ENCODE assay signal across 1 cellular context in genomic region chr1:33036526-33037503, GRCh38.
A peak's percentile ranks its signal among the peaks of the same experiment; 100 is the strongest.
TF ChIP-seq lines count a peak whose summit lies in the region.

Gene AK2, minus strand, starts transcription at chr1:33036883. Its CDS starts 55 bp downstream, at chr1:33036828.

TF ChIP-seq in HepG2, 621 proteins besides CTCF, POLR2A, EP300 and RAD21 (continued from another document and continues in another):
- TF ChIP-seq HNRNPLL (IDR thresholded peaks at IDR 0.05; ENCODE audit: low read depth, low read length, poor library complexity, severe bottlenecking) (peak; percentile 87), ZNF33B (CRISPR knock-in tag; IDR thresholded peaks at IDR 0.05) (peak; percentile 95), MYPOP (CRISPR knock-in tag; IDR thresholded peaks at IDR 0.05) (peak; percentile 87), ZNF790 (CRISPR knock-in tag; IDR thresholded peaks at IDR 0.05; ENCODE audit: borderline replicate concordance) (peak; percentile 70; the same call in 1 of the 2 replicates), NFIB (CRISPR knock-in tag; IDR thresholded peaks at IDR 0.05; ENCODE audit: borderline replicate concordance) (no peak), POLR2AphosphoS2 (IDR thresholded peaks at IDR 0.05; ENCODE audit: low read depth, low read length) (no peak), ZNF550 (CRISPR knock-in tag; IDR thresholded peaks at IDR 0.05; ENCODE audit: borderline replicate concordance) (0 out of 2 replicates have a peak, but pooled peaks have one; percentile 73), USF2 (IDR thresholded peaks at IDR 0.05; ENCODE audit: low read depth, low read length) (no peak), USF2 (CRISPR knock-in tag; IDR thresholded peaks at IDR 0.05; ENCODE audit: borderline replicate concordance) (peak; percentile 43; the same call in 1 of the 2 replicates), ARID3A (IDR thresholded peaks at IDR 0.05; ENCODE audit: low read depth, low read length) (no peak), GABPB1 (CRISPR knock-in tag; IDR thresholded peaks at IDR 0.05) (peak; percentile 96), EEA1 (CRISPR knock-in tag; IDR thresholded peaks at IDR 0.05; ENCODE audit: borderline replicate concordance) (peak; percentile 37; the same call in 1 of the 2 replicates), ARNTL (CRISPR knock-in tag; IDR thresholded peaks at IDR 0.05) (peak; percentile 88), AKAP8 (CRISPR knock-in tag; IDR thresholded peaks at IDR 0.05) (peak; percentile 73; the same call in 1 of the 2 replicates), FOXJ3 (CRISPR knock-in tag; IDR thresholded peaks at IDR 0.05; ENCODE audit: borderline replicate concordance) (no peak), ZNF619 (CRISPR knock-in tag; IDR thresholded peaks at IDR 0.05) (0 out of 2 replicates have a peak, but pooled peaks have one; percentile 69), ZNF543 (CRISPR knock-in tag; IDR thresholded peaks at IDR 0.05) (peak; percentile 77), SAP130 (CRISPR knock-in tag; IDR thresholded peaks at IDR 0.05; ENCODE audit: low read depth) (peak; percentile 92), SAFB2 (CRISPR knock-in tag; IDR thresholded peaks at IDR 0.05; ENCODE audit: borderline replicate concordance, low read depth) (peak; percentile 70; the same call in 1 of the 2 replicates), SOX13 (IDR thresholded peaks at IDR 0.05) (no peak), SOX13 (CRISPR knock-in tag; conservative IDR thresholded peaks at IDR 0.05 in 1 of 2, IDR thresholded peaks at IDR 0.05 in 1 of 2) (peak in 1 of 2 experiments; percentile 41; a peak in 2 of 4 replicates), ZIK1 (CRISPR knock-in tag; IDR thresholded peaks at IDR 0.05; ENCODE audit: borderline replicate concordance, low read depth) (peak; percentile 98), SNAPC4 (CRISPR knock-in tag; IDR thresholded peaks at IDR 0.05) (no peak), NR1H2 (CRISPR knock-in tag; IDR thresholded peaks at IDR 0.05; ENCODE audit: borderline replicate concordance, low read depth) (peak; percentile 57; the same call in 1 of the 2 replicates), RAD51 (IDR thresholded peaks at IDR 0.05; ENCODE audit: borderline replicate concordance) (no peak), TFAP4 (IDR thresholded peaks at IDR 0.05; ENCODE audit: borderline replicate concordance, low read depth) (peak; percentile 18; the same call in 1 of the 2 replicates), ZNF33A (CRISPR knock-in tag; IDR thresholded peaks at IDR 0.05; ENCODE audit: borderline replicate concordance) (peak; percentile 91; the same call in 1 of the 2 replicates), RARG (CRISPR knock-in tag; IDR thresholded peaks at IDR 0.05; ENCODE audit: low read depth) (peak; percentile 75; the same call in 1 of the 2 replicates), SSRP1 (CRISPR knock-in tag; IDR thresholded peaks at IDR 0.05) (no peak), HOXA3 (CRISPR knock-in tag; IDR thresholded peaks at IDR 0.05) (peak; percentile 89), GMEB2 (CRISPR knock-in tag; IDR thresholded peaks at IDR 0.05; ENCODE audit: low read depth) (peak; percentile 96), ZNF383 (CRISPR knock-in tag; IDR thresholded peaks at IDR 0.05; ENCODE audit: borderline replicate concordance) (0 out of 2 replicates have a peak, but pooled peaks have one; percentile 62), ATM (IDR thresholded peaks at IDR 0.05; ENCODE audit: borderline replicate concordance) (no peak), SNAPC5 (CRISPR knock-in tag; IDR thresholded peaks at IDR 0.05; ENCODE audit: borderline replicate concordance) (peak; percentile 90; the same call in 1 of the 2 replicates), MAZ (IDR thresholded peaks at IDR 0.05; ENCODE audit: borderline replicate concordance, low read depth, low read length) (no peak), MAZ (CRISPR knock-in tag; IDR thresholded peaks at IDR 0.05; ENCODE audit: low read depth) (peak; percentile 94), ZNF124 (CRISPR knock-in tag; IDR thresholded peaks at IDR 0.05) (no peak), CENPBD1 (CRISPR knock-in tag; IDR thresholded peaks at IDR 0.05; ENCODE audit: borderline replicate concordance, low read depth) (no peak), NFATC3 (CRISPR knock-in tag; IDR thresholded peaks at IDR 0.05) (peak; percentile 93; the same call in 1 of the 2 replicates), CCAR2 (optimal IDR thresholded peaks at IDR 0.05; ENCODE audit: low read depth, low read length) (no peak), ZNF597 (CRISPR knock-in tag; IDR thresholded peaks at IDR 0.05) (no peak), CBX2 (IDR thresholded peaks at IDR 0.05; ENCODE audit: low read depth, low read length) (no peak), CBX2 (CRISPR knock-in tag; IDR thresholded peaks at IDR 0.05; ENCODE audit: low read depth) (no peak), NFKB2 (CRISPR knock-in tag; IDR thresholded peaks at IDR 0.05; ENCODE audit: borderline replicate concordance) (peak; percentile 95), FLYWCH1 (CRISPR knock-in tag; IDR thresholded peaks at IDR 0.05) (no peak), FUBP1 (CRISPR knock-in tag; IDR thresholded peaks at IDR 0.05; ENCODE audit: borderline replicate concordance) (no peak), TBP (CRISPR knock-in tag; IDR thresholded peaks at IDR 0.05) (no peak), RNF2 (conservative IDR thresholded peaks at IDR 0.05; ENCODE audit: low read depth) (peak; percentile 98), ZNF749 (CRISPR knock-in tag; IDR thresholded peaks at IDR 0.05; ENCODE audit: borderline replicate concordance) (peak; percentile 76), KDM2A (CRISPR knock-in tag; IDR thresholded peaks at IDR 0.05; ENCODE audit: borderline replicate concordance, low read depth) (peak; percentile 14; the same call in 1 of the 2 replicates), ZSCAN21 (CRISPR knock-in tag; IDR thresholded peaks at IDR 0.05; ENCODE audit: borderline replicate concordance) (peak; percentile 91; the same call in 1 of the 2 replicates)
